9 cellular contexts compared by ENCODE assay signal in the genomic region with DNA sequence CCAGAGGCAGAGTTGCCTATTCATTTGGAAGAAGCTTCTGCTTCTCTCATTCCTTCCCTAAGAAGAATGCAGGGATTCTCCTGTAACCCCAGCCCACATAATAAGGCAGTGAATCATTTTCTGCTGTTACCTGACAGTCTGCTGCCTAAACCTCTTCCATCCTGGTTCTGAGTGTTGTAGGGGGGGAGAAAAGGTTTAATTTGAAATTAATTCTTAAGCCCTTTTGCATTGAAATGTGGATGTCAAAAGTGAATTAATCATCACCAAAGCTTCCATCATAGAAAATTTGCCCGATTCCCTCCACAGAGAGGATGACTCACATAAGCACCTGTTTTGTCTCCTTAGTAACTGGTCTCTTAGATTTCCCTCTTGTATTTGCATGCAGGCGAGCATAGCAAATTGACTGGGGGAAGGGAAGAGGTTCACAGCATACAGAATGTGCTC.
DNase-seq lines count a peak whose midpoint lies in the region; ATAC-seq, FAIRE-seq and TF ChIP-seq lines count a peak whose summit lies in the region.
"Had no signal": no experiment of that assay in that cellular context is flagged by ENCODE, and none has a peak within 500 bp of the region (broad histone marks: within the 10 kb centered on the region; RNA-seq: fewer than 3 reads in every experiment).

No MANE protein-coding gene starts in this region.

- intact Hi-C loops in activated CD4-positive, alpha-beta memory T cell treated with anti-CD3 and anti-CD28 coated beads for 36 hours (cut with micrococcal nuclease), result loop anchor here (2.0 kb wide), 2 partner anchors 56 to 148 kb away; no protein-coding TSS in a partner anchor

- H4K20me1 ChIP-seq in Loucy (ENCODE audit: insufficient read depth, low read length, poor library complexity, severe bottlenecking), result no peaks in the 10 kb centered on the region

- H2AFZ ChIP-seq in Loucy (ENCODE audit: low read length), result no peak overlapping the region

- POLR2A ChIA-PET in activated CD4-positive, alpha-beta memory T cell treated with anti-CD3 and anti-CD28 coated beads for 36 hours (lab: Charles Lee), result no interaction called here

- H3K27me3 ChIP-seq in Loucy (ENCODE audit: insufficient read depth, low read length, poor library complexity, severe bottlenecking) (no peaks in the 10 kb centered on the region), SJCRH30 (no peaks in the 10 kb centered on the region)

- H3K27ac ChIP-seq in SJCRH30, result peak overlapping the region; percentile 80

- no peak for TF ChIP-seq POLR2A in GM12892 (IDR thresholded peaks at IDR 0.05; ENCODE audit: low read depth, low read length)

- no peaks in the 10 kb centered on the region for H3K9me2 ChIP-seq in Loucy (replicated peaks; ENCODE audit: low read depth, low read length)

- H3K9me3 Mint-ChIP-seq in activated CD4-positive, alpha-beta memory T cell treated with anti-CD3 and anti-CD28 coated beads for 36 hours, result peaks cover 29% of the 10 kb centered on the region

- no peak overlapping the region for H3K4me3 ChIP-seq in Loucy (ENCODE audit: low read length, poor library complexity, severe bottlenecking)
- no peak overlapping the region for H3K4me3 ChIP-seq in SJCRH30

- H3K4me3 Mint-ChIP-seq in activated CD4-positive, alpha-beta memory T cell treated with anti-CD3 and anti-CD28 coated beads for 36 hours, result no peak overlapping the region

- no peak overlapping the region for H3K9ac ChIP-seq in Loucy (ENCODE audit: low read depth, low read length, poor library complexity, severe bottlenecking)

- H3K36me3 Mint-ChIP-seq in activated CD4-positive, alpha-beta memory T cell treated with anti-CD3 and anti-CD28 coated beads for 36 hours, result peaks cover 10% of the 10 kb centered on the region

- no peak for TF ChIP-seq CTCF in Loucy (conservative IDR thresholded peaks at IDR 0.05; ENCODE audit: low read length)

- FAIRE-seq in GM12892 (lab: Jason Lieb, UNC), result peak; percentile 36
- FAIRE-seq: TTC549 had no signal

- H3K4me1 Mint-ChIP-seq in activated CD4-positive, alpha-beta memory T cell treated with anti-CD3 and anti-CD28 coated beads for 36 hours (ENCODE audit: low read depth), result peaks cover 38% of the 10 kb centered on the region

- H3K36me3 ChIP-seq in Loucy (ENCODE audit: insufficient read depth, low read length) (no peaks in the 10 kb centered on the region), SJCRH30 (no peaks in the 10 kb centered on the region)

- peak overlapping the region; percentile 36 for H3K4me2 ChIP-seq in Loucy (ENCODE audit: low read depth, low read length, poor library complexity, severe bottlenecking)

- no peaks in the 10 kb centered on the region for H3K27me3 Mint-ChIP-seq in activated CD4-positive, alpha-beta memory T cell treated with anti-CD3 and anti-CD28 coated beads for 36 hours

- no peaks in the 10 kb centered on the region for H3K79me2 ChIP-seq in Loucy (ENCODE audit: insufficient read depth, low read length)

- ATAC-seq in HG03439 (IDR thresholded peaks at IDR 0.05; ENCODE audit: unreplicated experiment), result no peak

- H3K9me3 ChIP-seq in Loucy (ENCODE audit: insufficient read depth, low read depth, low read length), result no peaks in the 10 kb centered on the region
- peaks cover 4% of the 10 kb centered on the region; the same call in 1 of the 2 replicates for H3K9me3 ChIP-seq in SJCRH30 (replicated peaks)

- H3F3A ChIP-seq in Loucy (ENCODE audit: low read depth), result no peaks in the 10 kb centered on the region

- DNase-seq in GM12892 (ENCODE audit: insufficient read length) (no peak), SJCRH30 (peak; percentile 54 to 80), myocyte (ENCODE audit: low read depth) (peak; percentile 77), dermis blood vessel endothelial cell (no peak), SW 1271 (lab: John Stamatoyannopoulos, UW) (no peak)
- no peak for DNase-seq in activated CD4-positive, alpha-beta memory T cell treated with anti-CD3 and anti-CD28 coated beads for 36 hours

- CTCF ChIA-PET in activated CD4-positive, alpha-beta memory T cell treated with anti-CD3 and anti-CD28 coated beads for 36 hours (lab: Charles Lee), result interaction anchor here (1.6 kb wide), 1 partner anchor 60 kb away, joined by 3 read pairs; no protein-coding TSS in a partner anchor

- H3K27ac Mint-ChIP-seq in activated CD4-positive, alpha-beta memory T cell treated with anti-CD3 and anti-CD28 coated beads for 36 hours, result no peak overlapping the region

- H3K4me1 ChIP-seq in Loucy (ENCODE audit: insufficient read depth, low read length, poor library complexity, severe bottlenecking) (peaks cover 11% of the 10 kb centered on the region), SJCRH30 (peaks cover 23% of the 10 kb centered on the region)

Comparison
In these comparisons a context has a peak if more than half of its experiments do, and no peak if none do; other contexts are left out.
1. DNase-seq: peak in SJCRH30 (2 of 2) and myocyte (single experiment); none in GM12892 (single experiment), dermis blood vessel endothelial cell (single experiment), activated CD4-positive, alpha-beta memory T cell treated with anti-CD3 and anti-CD28 coated beads for 36 hours (single experiment) and SW 1271 (0 of 2).